ENCODE assay signal across 1 cellular context in genomic region chr5:173238312-173239232, GRCh38.
TF ChIP-seq lines count a peak whose summit lies in the region.

No MANE protein-coding gene starts in this region.

TF ChIP-seq in IMR-90, 13 proteins besides CTCF, POLR2A, EP300 and RAD21 (continued from another document):
- TF ChIP-seq CEBPB (IDR thresholded peaks at IDR 0.05; ENCODE audit: low read depth, low read length), result no peak
- TF ChIP-seq NFE2L2 (IDR thresholded peaks at IDR 0.05; ENCODE audit: low read depth, low read length), result no peak
- no peak for TF ChIP-seq FOS (IDR thresholded peaks at IDR 0.05; ENCODE audit: low read depth, low read length)
- TF ChIP-seq RFX5 (IDR thresholded peaks at IDR 0.05; ENCODE audit: low read depth, low read length), result no peak
- TF ChIP-seq MAFK (IDR thresholded peaks at IDR 0.05; ENCODE audit: low read depth, low read length), result no peak
- no peak for TF ChIP-seq MXI1 (IDR thresholded peaks at IDR 0.05; ENCODE audit: borderline replicate concordance, low read depth, low read length)
- TF ChIP-seq SMC3 (IDR thresholded peaks at IDR 0.05; ENCODE audit: low read depth, low read length), result no peak
- no peak for TF ChIP-seq CHD1 (IDR thresholded peaks at IDR 0.05; ENCODE audit: low read depth, low read length)
- TF ChIP-seq MAZ (IDR thresholded peaks at IDR 0.05; ENCODE audit: borderline replicate concordance, low read depth, low read length), result no peak
